Comparison of ENCODE assay signal across 1 cellular context in the genomic region with DNA sequence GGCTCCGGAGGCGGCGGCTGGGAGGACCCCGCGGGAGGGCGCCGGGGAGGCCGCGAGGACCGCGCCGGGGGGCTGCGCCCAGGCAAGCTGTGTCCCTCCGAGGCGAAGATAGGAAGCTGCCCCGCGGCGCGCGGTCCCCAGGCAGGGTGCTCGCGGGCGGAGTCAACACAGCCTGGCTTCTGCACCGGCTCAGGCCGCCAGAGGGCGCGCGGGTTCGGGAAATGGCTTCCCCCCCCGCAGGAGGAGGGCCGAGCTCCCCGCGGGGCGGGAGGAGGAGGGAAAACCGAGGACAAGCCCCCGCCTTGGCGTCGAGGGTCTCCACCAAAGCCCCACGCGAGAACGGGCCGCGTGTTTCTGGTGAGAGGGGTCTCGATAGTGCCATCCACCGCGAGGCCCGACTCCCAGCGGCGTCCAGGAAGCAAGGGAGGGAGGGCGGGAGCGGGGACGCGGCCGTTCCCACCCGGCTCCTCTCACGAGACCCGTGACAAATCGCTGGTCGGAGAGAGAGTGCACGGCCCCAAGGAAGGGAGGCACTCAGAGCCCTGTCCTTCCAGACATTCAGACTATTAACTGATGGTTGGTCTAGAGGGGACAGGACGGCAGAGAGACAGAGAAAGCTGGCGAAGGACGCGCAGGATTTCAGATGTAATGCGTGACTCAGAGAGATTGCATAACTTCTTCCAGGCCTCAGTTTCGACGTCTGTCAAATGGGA.
TF ChIP-seq lines count a peak whose summit lies in the region.

No MANE protein-coding gene starts in this region.

TF ChIP-seq in HepG2, 621 proteins besides CTCF, POLR2A, EP300 and RAD21 (continued from another document and continues in another):
- TF ChIP-seq, protein P1, sequence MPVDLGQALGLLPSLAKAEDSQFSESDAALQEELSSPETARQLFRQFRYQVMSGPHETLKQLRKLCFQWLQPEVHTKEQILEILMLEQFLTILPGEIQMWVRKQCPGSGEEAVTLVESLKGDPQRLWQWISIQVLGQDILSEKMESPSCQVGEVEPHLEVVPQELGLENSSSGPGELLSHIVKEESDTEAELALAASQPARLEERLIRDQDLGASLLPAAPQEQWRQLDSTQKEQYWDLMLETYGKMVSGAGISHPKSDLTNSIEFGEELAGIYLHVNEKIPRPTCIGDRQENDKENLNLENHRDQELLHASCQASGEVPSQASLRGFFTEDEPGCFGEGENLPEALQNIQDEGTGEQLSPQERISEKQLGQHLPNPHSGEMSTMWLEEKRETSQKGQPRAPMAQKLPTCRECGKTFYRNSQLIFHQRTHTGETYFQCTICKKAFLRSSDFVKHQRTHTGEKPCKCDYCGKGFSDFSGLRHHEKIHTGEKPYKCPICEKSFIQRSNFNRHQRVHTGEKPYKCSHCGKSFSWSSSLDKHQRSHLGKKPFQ (CRISPR knock-in tag; IDR thresholded peaks at IDR 0.05; ENCODE audit: insufficient replicate concordance), result no peak
- TF ChIP-seq RORA (CRISPR knock-in tag; IDR thresholded peaks at IDR 0.05) (no peak), ZNF776 (CRISPR knock-in tag; IDR thresholded peaks at IDR 0.05) (peak; percentile 37; the same call in 1 of the 2 replicates), TAF15 (IDR thresholded peaks at IDR 0.05; ENCODE audit: low read depth, low read length, poor library complexity, severe bottlenecking) (peak; percentile 85), IRF9 (CRISPR knock-in tag; IDR thresholded peaks at IDR 0.05; ENCODE audit: borderline replicate concordance) (peak; percentile 88; the same call in 1 of the 2 replicates), ZNF772 (CRISPR knock-in tag; IDR thresholded peaks at IDR 0.05) (peak; percentile 52; the same call in 1 of the 2 replicates), FOXM1 (CRISPR knock-in tag; IDR thresholded peaks at IDR 0.05) (peak; percentile 41; the same call in 1 of the 2 replicates), ZNF557 (CRISPR knock-in tag; IDR thresholded peaks at IDR 0.05) (no peak), ZNF598 (CRISPR knock-in tag; IDR thresholded peaks at IDR 0.05; ENCODE audit: borderline replicate concordance) (no peak), ZNF788 (CRISPR knock-in tag; IDR thresholded peaks at IDR 0.05; ENCODE audit: borderline replicate concordance) (peak; percentile 89; the same call in 1 of the 2 replicates), MAFK (conservative IDR thresholded peaks at IDR 0.05 in 1 of 2, IDR thresholded peaks at IDR 0.05 in 1 of 2; ENCODE audit: low read length in 2 of 2) (no peak), ZNF564 (CRISPR knock-in tag; IDR thresholded peaks at IDR 0.05) (peak; percentile 62; the same call in 1 of the 2 replicates), ZBTB21 (CRISPR knock-in tag; IDR thresholded peaks at IDR 0.05) (no peak; the same call in 1 of the 2 replicates), NCOA5 (CRISPR knock-in tag; IDR thresholded peaks at IDR 0.05) (no peak), BRCA1 (CRISPR knock-in tag; IDR thresholded peaks at IDR 0.05) (no peak), TFDP2 (CRISPR knock-in tag; IDR thresholded peaks at IDR 0.05) (peak; percentile 67; the same call in 1 of the 2 replicates), ZNF580 (CRISPR knock-in tag; IDR thresholded peaks at IDR 0.05; ENCODE audit: borderline replicate concordance, low read depth) (peak; percentile 79; the same call in 1 of the 2 replicates), PRDM4 (CRISPR knock-in tag; IDR thresholded peaks at IDR 0.05; ENCODE audit: borderline replicate concordance) (no peak), FOSL2 (CRISPR knock-in tag; IDR thresholded peaks at IDR 0.05) (peak; percentile 64), SP2 (CRISPR knock-in tag; IDR thresholded peaks at IDR 0.05) (0 out of 2 replicates have a peak, but pooled peaks have one; percentile 29), ZEB1 (IDR thresholded peaks at IDR 0.05; ENCODE audit: insufficient replicate concordance, low read depth) (no peak), PRPF4 (IDR thresholded peaks at IDR 0.05; ENCODE audit: low read depth, low read length, poor library complexity, severe bottlenecking) (no peak), PPARG (CRISPR knock-in tag; conservative IDR thresholded peaks at IDR 0.05) (no peak; the same call in 1 of the 2 replicates), ZFYVE20 (CRISPR knock-in tag; IDR thresholded peaks at IDR 0.05; ENCODE audit: borderline replicate concordance, low read depth) (no peak), MED13 (CRISPR knock-in tag; IDR thresholded peaks at IDR 0.05) (no peak), EEA1 (CRISPR knock-in tag; IDR thresholded peaks at IDR 0.05; ENCODE audit: borderline replicate concordance) (no peak), SOX6 (IDR thresholded peaks at IDR 0.05) (no peak), SOX6 (CRISPR knock-in tag; IDR thresholded peaks at IDR 0.05) (peak; percentile 50), ZNF670 (CRISPR knock-in tag; IDR thresholded peaks at IDR 0.05; ENCODE audit: borderline replicate concordance) (no peak), HDAC1 (CRISPR knock-in tag; IDR thresholded peaks at IDR 0.05) (peak; percentile 68), ZSCAN20 (CRISPR knock-in tag; IDR thresholded peaks at IDR 0.05; ENCODE audit: borderline replicate concordance) (no peak), HMGA1 (CRISPR knock-in tag; conservative IDR thresholded peaks at IDR 0.05) (no peak), GTF2F1 (IDR thresholded peaks at IDR 0.05; ENCODE audit: low read length) (no peak), ZNF484 (CRISPR knock-in tag; IDR thresholded peaks at IDR 0.05; ENCODE audit: borderline replicate concordance, low read depth) (no peak), ZNF3 (CRISPR knock-in tag; IDR thresholded peaks at IDR 0.05) (no peak), ZFP62 (CRISPR knock-in tag; IDR thresholded peaks at IDR 0.05) (no peak), ARID2 (CRISPR knock-in tag; IDR thresholded peaks at IDR 0.05; ENCODE audit: borderline replicate concordance) (no peak), TEAD3 (CRISPR knock-in tag; optimal IDR thresholded peaks at IDR 0.05; ENCODE audit: borderline replicate concordance) (no peak), FUBP1 (CRISPR knock-in tag; IDR thresholded peaks at IDR 0.05; ENCODE audit: borderline replicate concordance) (peak; percentile 13; the same call in 1 of the 2 replicates), TP53 (CRISPR knock-in tag; conservative IDR thresholded peaks at IDR 0.05) (no peak), ARNTL (CRISPR knock-in tag; IDR thresholded peaks at IDR 0.05) (peak; percentile 79; the same call in 1 of the 2 replicates), ZNF709 (CRISPR knock-in tag; IDR thresholded peaks at IDR 0.05) (0 out of 2 replicates have a peak, but pooled peaks have one; percentile 42), SALL1 (CRISPR knock-in tag; IDR thresholded peaks at IDR 0.05) (peak; percentile 72; the same call in 1 of the 2 replicates), RXRA (CRISPR knock-in tag; IDR thresholded peaks at IDR 0.05) (no peak), SATB2 (CRISPR knock-in tag; IDR thresholded peaks at IDR 0.05) (no peak), IKZF4 (CRISPR knock-in tag; IDR thresholded peaks at IDR 0.05; ENCODE audit: borderline replicate concordance, low read depth, not compliant biosample characterization) (no peak), ZNF337 (CRISPR knock-in tag; IDR thresholded peaks at IDR 0.05; ENCODE audit: borderline replicate concordance, low read depth) (no peak), MED8 (CRISPR knock-in tag; IDR thresholded peaks at IDR 0.05; ENCODE audit: insufficient replicate concordance) (no peak), ZNF12 (CRISPR knock-in tag; IDR thresholded peaks at IDR 0.05) (no peak), ZNF773 (CRISPR knock-in tag; IDR thresholded peaks at IDR 0.05; ENCODE audit: borderline replicate concordance) (no peak), ZFP36L2 (CRISPR knock-in tag; IDR thresholded peaks at IDR 0.05) (no peak)
- TF ChIP-seq, protein P2, sequence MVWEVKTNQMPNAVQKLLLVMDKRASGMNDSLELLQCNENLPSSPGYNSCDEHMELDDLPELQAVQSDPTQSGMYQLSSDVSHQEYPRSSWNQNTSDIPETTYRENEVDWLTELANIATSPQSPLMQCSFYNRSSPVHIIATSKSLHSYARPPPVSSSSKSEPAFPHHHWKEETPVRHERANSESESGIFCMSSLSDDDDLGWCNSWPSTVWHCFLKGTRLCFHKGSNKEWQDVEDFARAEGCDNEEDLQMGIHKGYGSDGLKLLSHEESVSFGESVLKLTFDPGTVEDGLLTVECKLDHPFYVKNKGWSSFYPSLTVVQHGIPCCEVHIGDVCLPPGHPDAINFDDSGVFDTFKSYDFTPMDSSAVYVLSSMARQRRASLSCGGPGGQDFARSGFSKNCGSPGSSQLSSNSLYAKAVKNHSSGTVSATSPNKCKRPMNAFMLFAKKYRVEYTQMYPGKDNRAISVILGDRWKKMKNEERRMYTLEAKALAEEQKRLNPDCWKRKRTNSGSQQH (CRISPR knock-in tag; IDR thresholded peaks at IDR 0.05; ENCODE audit: low read depth), result 0 out of 2 replicates have a peak, but pooled peaks have one; percentile 65
- TF ChIP-seq, protein P3, sequence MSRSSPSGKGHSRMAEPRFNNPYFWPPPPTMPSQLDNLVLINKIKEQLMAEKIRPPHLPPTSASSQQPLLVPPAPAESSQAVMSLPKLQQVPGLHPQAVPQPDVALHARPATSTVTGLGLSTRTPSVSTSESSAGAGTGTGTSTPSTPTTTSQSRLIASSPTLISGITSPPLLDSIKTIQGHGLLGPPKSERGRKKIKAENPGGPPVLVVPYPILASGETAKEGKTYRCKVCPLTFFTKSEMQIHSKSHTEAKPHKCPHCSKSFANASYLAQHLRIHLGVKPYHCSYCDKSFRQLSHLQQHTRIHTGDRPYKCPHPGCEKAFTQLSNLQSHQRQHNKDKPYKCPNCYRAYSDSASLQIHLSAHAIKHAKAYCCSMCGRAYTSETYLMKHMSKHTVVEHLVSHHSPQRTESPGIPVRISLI (CRISPR knock-in tag; IDR thresholded peaks at IDR 0.05; ENCODE audit: borderline replicate concordance), result peak; percentile 40; the same call in 1 of the 2 replicates
- TF ChIP-seq, protein P4, sequence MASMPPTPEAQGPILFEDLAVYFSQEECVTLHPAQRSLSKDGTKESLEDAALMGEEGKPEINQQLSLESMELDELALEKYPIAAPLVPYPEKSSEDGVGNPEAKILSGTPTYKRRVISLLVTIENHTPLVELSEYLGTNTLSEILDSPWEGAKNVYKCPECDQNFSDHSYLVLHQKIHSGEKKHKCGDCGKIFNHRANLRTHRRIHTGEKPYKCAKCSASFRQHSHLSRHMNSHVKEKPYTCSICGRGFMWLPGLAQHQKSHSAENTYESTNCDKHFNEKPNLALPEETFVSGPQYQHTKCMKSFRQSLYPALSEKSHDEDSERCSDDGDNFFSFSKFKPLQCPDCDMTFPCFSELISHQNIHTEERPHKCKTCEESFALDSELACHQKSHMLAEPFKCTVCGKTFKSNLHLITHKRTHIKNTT (CRISPR knock-in tag; IDR thresholded peaks at IDR 0.05), result no peak
- TF ChIP-seq, protein P5, sequence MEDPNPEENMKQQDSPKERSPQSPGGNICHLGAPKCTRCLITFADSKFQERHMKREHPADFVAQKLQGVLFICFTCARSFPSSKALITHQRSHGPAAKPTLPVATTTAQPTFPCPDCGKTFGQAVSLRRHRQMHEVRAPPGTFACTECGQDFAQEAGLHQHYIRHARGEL (CRISPR knock-in tag; IDR thresholded peaks at IDR 0.05), result no peak
- TF ChIP-seq, protein P6, sequence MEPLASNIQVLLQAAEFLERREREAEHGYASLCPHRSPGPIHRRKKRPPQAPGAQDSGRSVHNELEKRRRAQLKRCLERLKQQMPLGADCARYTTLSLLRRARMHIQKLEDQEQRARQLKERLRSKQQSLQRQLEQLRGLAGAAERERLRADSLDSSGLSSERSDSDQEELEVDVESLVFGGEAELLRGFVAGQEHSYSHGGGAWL (CRISPR knock-in tag; IDR thresholded peaks at IDR 0.05), result no peak; the same call in 1 of the 2 replicates
